In the genomic region with DNA sequence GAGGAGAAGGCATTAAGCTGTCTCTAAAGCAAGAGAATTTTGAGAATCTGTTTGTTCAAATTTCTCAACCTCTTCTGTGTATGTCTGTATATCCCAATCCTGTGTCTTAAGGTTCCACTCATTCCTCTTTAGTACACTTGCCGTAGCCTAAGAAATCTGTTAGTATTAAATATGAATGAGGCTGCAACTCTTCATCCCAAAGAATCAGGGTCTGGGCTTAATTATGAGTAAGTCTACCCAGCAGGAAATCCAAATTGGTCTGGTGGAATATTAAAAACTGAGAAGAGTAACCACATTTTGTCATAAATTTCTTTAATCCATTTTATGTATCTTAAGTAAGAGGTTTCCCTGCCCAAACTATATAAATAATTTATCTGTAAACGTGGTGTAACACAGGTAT, we compare ENCODE assay signal across 18 cellular contexts.
DNase-seq lines count a peak whose midpoint lies in the region; ATAC-seq and TF ChIP-seq lines count a peak whose summit lies in the region.
"Had no signal": no experiment of that assay in that cellular context is flagged by ENCODE, and none has a peak within 500 bp of the region (broad histone marks: within the 10 kb centered on the region; RNA-seq: fewer than 3 reads in every experiment).

No MANE protein-coding gene starts in this region.

- no peak overlapping the region for H2AK5ac ChIP-seq in trophoblast cell (ENCODE audit: low read length)

- H3K27me3 ChIP-seq in trophoblast cell (ENCODE audit: insufficient read depth, low read length) (no peaks in the 10 kb centered on the region), GM23338 (ENCODE audit: insufficient read depth) (no peaks in the 10 kb centered on the region)
- H3K27me3 ChIP-seq: BLaER1 had no signal

- no peaks in the 10 kb centered on the region for H3K79me1 ChIP-seq in trophoblast cell (ENCODE audit: low read length)

- no peak overlapping the region for H3K4me3 Mint-ChIP-seq in GM23338
- H3K4me3 Mint-ChIP-seq: B cell; CD4-positive, CD25-positive, alpha-beta regulatory T cell; CD8-positive, alpha-beta T cell; HFFc6 had no signal

- peaks cover 3% of the 10 kb centered on the region; the same call in 1 of the 3 replicates for H3K4me1 Mint-ChIP-seq in GM23338
- H3K4me1 Mint-ChIP-seq: B cell; CD4-positive, CD25-positive, alpha-beta regulatory T cell had no signal

- DNase-seq in SK-N-MC (ENCODE audit: low read depth, low spot score): peak; percentile 93
- peak; percentile 24 for DNase-seq in fibroblast of gingiva (ENCODE audit: low read depth)
- DNase-seq in iris pigment epithelial cell (ENCODE audit: low read depth): peak; percentile 6
- no peak for DNase-seq in RKO (ENCODE audit: low spot score)
- DNase-seq in trophoblast cell: no peak
- no peak for DNase-seq in GM23338 (ENCODE audit: low spot score)
- no peak for DNase-seq in NCI-H1048 (lab: John Stamatoyannopoulos, UW)
- DNase-seq: Caco-2; CD4-positive, CD25-positive, alpha-beta regulatory T cell; CD8-positive, alpha-beta T cell; DMS153; DND-41; GM23248; HFFc6 had no signal

- H3K27ac Mint-ChIP-seq in GM23338: no peak overlapping the region
- H3K27ac Mint-ChIP-seq: B cell; CD4-positive, CD25-positive, alpha-beta regulatory T cell; CD8-positive, alpha-beta T cell; HFFc6 had no signal

- H3K9me3 Mint-ChIP-seq in GM23338: no peaks in the 10 kb centered on the region
- H3K9me3 Mint-ChIP-seq: CD8-positive, alpha-beta T cell had no signal

- H3K36me3 ChIP-seq in SK-N-MC (ENCODE audit: insufficient read depth, low read length) (no peaks in the 10 kb centered on the region), trophoblast cell (ENCODE audit: control insufficient read depth in 1 of 2, insufficient read depth in 2 of 2, low read length in 2 of 2) (no peaks in the 10 kb centered on the region), GM23338 (ENCODE audit: insufficient read depth) (no peaks in the 10 kb centered on the region)
- H3K36me3 ChIP-seq: BLaER1, HAP-1 had no signal

- H3K36me3 Mint-ChIP-seq in GM23338 (ENCODE audit: low read depth): no peaks in the 10 kb centered on the region
- H3K36me3 Mint-ChIP-seq: CD4-positive, CD25-positive, alpha-beta regulatory T cell; CD8-positive, alpha-beta T cell had no signal

- H3K27ac ChIP-seq in SK-N-MC: peak overlapping the region; percentile 62; the same call in 1 of the 2 replicates
- H3K27ac ChIP-seq in trophoblast cell (ENCODE audit: low read depth, low read length): no peak overlapping the region
- H3K27ac ChIP-seq in GM23338 (ENCODE audit: low read depth): no peak overlapping the region
- H3K27ac ChIP-seq: BLaER1, C4-2B, GM23248 had no signal

- H3K4me3 ChIP-seq in SK-N-MC: peak overlapping the region; percentile 62
- H3K4me3 ChIP-seq in trophoblast cell (ENCODE audit: low read depth, low read length): no peak overlapping the region
- no peak overlapping the region for H3K4me3 ChIP-seq in GM23338
- H3K4me3 ChIP-seq: BLaER1, GM23248, HAP-1 had no signal

- WGBS in trophoblast cell (ENCODE audit: extremely low coverage, insufficient coverage, insufficient read length): no CpG with 5 or more reads among the region's 2 CpGs

- H3K9me3 ChIP-seq in SK-N-MC (ENCODE audit: low read depth, low read length) (no peaks in the 10 kb centered on the region), trophoblast cell (ENCODE audit: insufficient read depth, low read depth, low read length) (no peaks in the 10 kb centered on the region)
- H3K9me3 ChIP-seq: BLaER1, Caco-2, HAP-1 had no signal

- H3K4me2 ChIP-seq in trophoblast cell (ENCODE audit: low read length) (no peak overlapping the region), GM23338 (no peak overlapping the region)
- H3K4me2 ChIP-seq: BLaER1 had no signal

- H2BK12ac ChIP-seq in trophoblast cell (ENCODE audit: low read length): no peak overlapping the region

- H3K79me2 ChIP-seq in trophoblast cell (ENCODE audit: control insufficient read depth, insufficient read depth, low read length, poor library complexity) (no peaks in the 10 kb centered on the region), GM23338 (replicated peaks; ENCODE audit: insufficient read depth) (no peaks in the 10 kb centered on the region)

- no peak overlapping the region for H4K8ac ChIP-seq in trophoblast cell (ENCODE audit: low read depth, low read length)

- no peak for TF ChIP-seq CTCF in GM23338 (conservative IDR thresholded peaks at IDR 0.05; ENCODE audit: low read depth in 2 of 2)

- H2AFZ ChIP-seq in trophoblast cell (ENCODE audit: insufficient read depth, low read length, poor library complexity) (no peak overlapping the region), GM23338 (no peak overlapping the region)
- H2AFZ ChIP-seq: GM23248 had no signal

- H4K20me1 ChIP-seq in GM23338 (replicated peaks; ENCODE audit: insufficient read depth): no peaks in the 10 kb centered on the region
- H4K20me1 ChIP-seq: BLaER1 had no signal

- H3K14ac ChIP-seq in trophoblast cell (ENCODE audit: low read length): no peak overlapping the region

- H3F3A ChIP-seq in GM23338 (replicated peaks; ENCODE audit: low read depth): no peaks in the 10 kb centered on the region

- peaks cover 6% of the 10 kb centered on the region; the same call in 1 of the 2 replicates for H3K9me2 ChIP-seq in GM23338 (ENCODE audit: insufficient read depth)

- H3K9ac ChIP-seq in SK-N-MC (ENCODE audit: insufficient read length) (no peak overlapping the region), trophoblast cell (ENCODE audit: low read length) (no peak overlapping the region)
- H3K9ac ChIP-seq: BLaER1, GM23248 had no signal

- H3K27me3 Mint-ChIP-seq in GM23338 (ENCODE audit: insufficient read depth, low read depth, poor library complexity): no peaks in the 10 kb centered on the region
- H3K27me3 Mint-ChIP-seq: B cell; CD4-positive, CD25-positive, alpha-beta regulatory T cell had no signal

- no peak overlapping the region for H2BK5ac ChIP-seq in trophoblast cell (ENCODE audit: low read depth, low read length, poor library complexity)

- H3K4ac ChIP-seq in trophoblast cell (ENCODE audit: low read depth, low read length): no peak overlapping the region

- no peak overlapping the region for H3K18ac ChIP-seq in trophoblast cell (ENCODE audit: low read length)

- no peaks in the 10 kb centered on the region for H3K4me1 ChIP-seq in trophoblast cell (ENCODE audit: control insufficient read depth in 1 of 2, insufficient read depth in 2 of 2, low read length in 2 of 2)
- no peaks in the 10 kb centered on the region for H3K4me1 ChIP-seq in GM23338 (ENCODE audit: insufficient read depth)
- H3K4me1 ChIP-seq: BLaER1, HAP-1 had no signal

- H3K23ac ChIP-seq in trophoblast cell (ENCODE audit: low read length): no peak overlapping the region

- no peak overlapping the region for H2BK120ac ChIP-seq in trophoblast cell (ENCODE audit: insufficient read depth, low read length, poor library complexity)

- ATAC-seq in GM23338: no peak
- ATAC-seq: CD8-positive, alpha-beta T cell had no signal

- no peak overlapping the region for H4K91ac ChIP-seq in trophoblast cell (ENCODE audit: low read depth, low read length)

- H4K12ac ChIP-seq in trophoblast cell (ENCODE audit: low read depth, low read length): no peak overlapping the region

TF ChIP-seq in GM23338, 12 proteins besides CTCF, POLR2A, EP300 and RAD21:
- TF ChIP-seq STAT1 (IDR thresholded peaks at IDR 0.05; ENCODE audit: unreplicated experiment): no peak
- TF ChIP-seq EZH2 (IDR thresholded peaks at IDR 0.05; ENCODE audit: low read depth, unreplicated experiment): no peak
- TF ChIP-seq CREB1 (CRISPR knock-in tag; IDR thresholded peaks at IDR 0.05; ENCODE audit: low read depth): no peak
- TF ChIP-seq EZH2phosphoT487 (IDR thresholded peaks at IDR 0.05; ENCODE audit: unreplicated experiment): no peak
- no peak for TF ChIP-seq ETS1 (IDR thresholded peaks at IDR 0.05)
- TF ChIP-seq NANOG (IDR thresholded peaks at IDR 0.05; ENCODE audit: borderline replicate concordance): no peak
- no peak for TF ChIP-seq JUNB (IDR thresholded peaks at IDR 0.05; ENCODE audit: unreplicated experiment)
- TF ChIP-seq ZNF114 (CRISPR knock-in tag; IDR thresholded peaks at IDR 0.05): no peak
TF ChIP-seq in GM23338: peak in this region for 0.

Comparison
In these comparisons a context has a peak if more than half of its experiments do, and no peak if none do; other contexts are left out.
1. DNase-seq: peak in SK-N-MC (single experiment), fibroblast of gingiva (single experiment) and iris pigment epithelial cell (single experiment); none in RKO (single experiment), trophoblast cell (0 of 2), GM23338 (single experiment) and NCI-H1048 (single experiment).